ENCODE assay signal across 1 cellular context in the genomic region with DNA sequence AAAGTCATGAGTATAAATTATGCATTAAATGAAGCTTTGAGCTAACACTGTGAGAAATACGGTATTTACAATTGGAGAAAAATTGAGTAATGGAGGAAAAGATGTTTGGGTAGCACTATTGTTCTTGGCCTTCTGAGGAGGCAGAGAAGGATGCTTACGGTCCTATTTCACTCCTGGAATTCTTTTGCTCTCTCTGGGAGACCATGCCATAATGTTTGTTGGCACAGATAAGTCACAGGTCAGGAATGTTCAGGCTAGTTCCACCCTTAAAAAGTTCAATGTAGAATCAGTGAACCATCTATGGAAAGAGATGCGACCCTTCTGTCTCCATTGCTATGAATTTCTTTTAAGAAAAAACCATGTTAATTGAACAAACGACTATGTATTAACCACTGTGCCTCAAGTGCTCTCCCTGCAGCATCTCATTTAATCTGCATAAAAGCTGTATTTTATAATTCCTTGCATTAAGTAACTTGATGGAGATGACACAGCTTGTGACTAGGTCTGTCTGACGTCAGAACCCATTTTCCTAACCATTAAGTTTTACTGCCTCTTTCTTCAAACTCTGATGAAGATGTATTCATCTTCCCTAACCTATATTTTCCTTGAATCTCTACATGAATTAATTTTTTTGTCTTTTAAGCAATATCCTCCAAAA.
TF ChIP-seq lines count a peak whose summit lies in the region.

No MANE protein-coding gene starts in this region.

TF ChIP-seq in GM12878, 131 proteins besides CTCF, POLR2A, EP300 and RAD21:
- TF ChIP-seq, protein P1, sequence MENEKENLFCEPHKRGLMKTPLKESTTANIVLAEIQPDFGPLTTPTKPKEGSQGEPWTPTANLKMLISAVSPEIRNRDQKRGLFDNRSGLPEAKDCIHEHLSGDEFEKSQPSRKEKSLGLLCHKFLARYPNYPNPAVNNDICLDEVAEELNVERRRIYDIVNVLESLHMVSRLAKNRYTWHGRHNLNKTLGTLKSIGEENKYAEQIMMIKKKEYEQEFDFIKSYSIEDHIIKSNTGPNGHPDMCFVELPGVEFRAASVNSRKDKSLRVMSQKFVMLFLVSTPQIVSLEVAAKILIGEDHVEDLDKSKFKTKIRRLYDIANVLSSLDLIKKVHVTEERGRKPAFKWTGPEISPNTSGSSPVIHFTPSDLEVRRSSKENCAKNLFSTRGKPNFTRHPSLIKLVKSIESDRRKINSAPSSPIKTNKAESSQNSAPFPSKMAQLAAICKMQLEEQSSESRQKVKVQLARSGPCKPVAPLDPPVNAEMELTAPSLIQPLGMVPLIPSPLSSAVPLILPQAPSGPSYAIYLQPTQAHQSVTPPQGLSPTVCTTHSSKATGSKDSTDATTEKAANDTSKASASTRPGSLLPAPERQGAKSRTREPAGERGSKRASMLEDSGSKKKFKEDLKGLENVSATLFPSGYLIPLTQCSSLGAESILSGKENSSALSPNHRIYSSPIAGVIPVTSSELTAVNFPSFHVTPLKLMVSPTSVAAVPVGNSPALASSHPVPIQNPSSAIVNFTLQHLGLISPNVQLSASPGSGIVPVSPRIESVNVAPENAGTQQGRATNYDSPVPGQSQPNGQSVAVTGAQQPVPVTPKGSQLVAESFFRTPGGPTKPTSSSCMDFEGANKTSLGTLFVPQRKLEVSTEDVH (IDR thresholded peaks at IDR 0.05; ENCODE audit: low read depth, partially characterized antibody), result no peak
- TF ChIP-seq BACH1 (IDR thresholded peaks at IDR 0.05; ENCODE audit: borderline replicate concordance) (no peak), STAT3 (IDR thresholded peaks at IDR 0.05; ENCODE audit: low read depth, low read length) (no peak), SIN3A (IDR thresholded peaks at IDR 0.05; ENCODE audit: low read depth, low read length) (no peak), ETV6 (conservative IDR thresholded peaks at IDR 0.05 in 1 of 2, IDR thresholded peaks at IDR 0.05 in 1 of 2; ENCODE audit: borderline replicate concordance in 1 of 2, low read depth in 1 of 2) (no peak)
- TF ChIP-seq, protein P2, sequence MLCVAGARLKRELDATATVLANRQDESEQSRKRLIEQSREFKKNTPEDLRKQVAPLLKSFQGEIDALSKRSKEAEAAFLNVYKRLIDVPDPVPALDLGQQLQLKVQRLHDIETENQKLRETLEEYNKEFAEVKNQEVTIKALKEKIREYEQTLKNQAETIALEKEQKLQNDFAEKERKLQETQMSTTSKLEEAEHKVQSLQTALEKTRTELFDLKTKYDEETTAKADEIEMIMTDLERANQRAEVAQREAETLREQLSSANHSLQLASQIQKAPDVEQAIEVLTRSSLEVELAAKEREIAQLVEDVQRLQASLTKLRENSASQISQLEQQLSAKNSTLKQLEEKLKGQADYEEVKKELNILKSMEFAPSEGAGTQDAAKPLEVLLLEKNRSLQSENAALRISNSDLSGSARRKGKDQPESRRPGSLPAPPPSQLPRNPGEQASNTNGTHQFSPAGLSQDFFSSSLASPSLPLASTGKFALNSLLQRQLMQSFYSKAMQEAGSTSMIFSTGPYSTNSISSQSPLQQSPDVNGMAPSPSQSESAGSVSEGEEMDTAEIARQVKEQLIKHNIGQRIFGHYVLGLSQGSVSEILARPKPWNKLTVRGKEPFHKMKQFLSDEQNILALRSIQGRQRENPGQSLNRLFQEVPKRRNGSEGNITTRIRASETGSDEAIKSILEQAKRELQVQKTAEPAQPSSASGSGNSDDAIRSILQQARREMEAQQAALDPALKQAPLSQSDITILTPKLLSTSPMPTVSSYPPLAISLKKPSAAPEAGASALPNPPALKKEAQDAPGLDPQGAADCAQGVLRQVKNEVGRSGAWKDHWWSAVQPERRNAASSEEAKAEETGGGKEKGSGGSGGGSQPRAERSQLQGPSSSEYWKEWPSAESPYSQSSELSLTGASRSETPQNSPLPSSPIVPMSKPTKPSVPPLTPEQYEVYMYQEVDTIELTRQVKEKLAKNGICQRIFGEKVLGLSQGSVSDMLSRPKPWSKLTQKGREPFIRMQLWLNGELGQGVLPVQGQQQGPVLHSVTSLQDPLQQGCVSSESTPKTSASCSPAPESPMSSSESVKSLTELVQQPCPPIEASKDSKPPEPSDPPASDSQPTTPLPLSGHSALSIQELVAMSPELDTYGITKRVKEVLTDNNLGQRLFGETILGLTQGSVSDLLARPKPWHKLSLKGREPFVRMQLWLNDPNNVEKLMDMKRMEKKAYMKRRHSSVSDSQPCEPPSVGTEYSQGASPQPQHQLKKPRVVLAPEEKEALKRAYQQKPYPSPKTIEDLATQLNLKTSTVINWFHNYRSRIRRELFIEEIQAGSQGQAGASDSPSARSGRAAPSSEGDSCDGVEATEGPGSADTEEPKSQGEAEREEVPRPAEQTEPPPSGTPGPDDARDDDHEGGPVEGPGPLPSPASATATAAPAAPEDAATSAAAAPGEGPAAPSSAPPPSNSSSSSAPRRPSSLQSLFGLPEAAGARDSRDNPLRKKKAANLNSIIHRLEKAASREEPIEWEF (IDR thresholded peaks at IDR 0.05; ENCODE audit: insufficient replicate concordance, low read depth, low read length), result no peak
